Comparison of ENCODE assay signal across 10 cellular contexts in the genomic region with DNA sequence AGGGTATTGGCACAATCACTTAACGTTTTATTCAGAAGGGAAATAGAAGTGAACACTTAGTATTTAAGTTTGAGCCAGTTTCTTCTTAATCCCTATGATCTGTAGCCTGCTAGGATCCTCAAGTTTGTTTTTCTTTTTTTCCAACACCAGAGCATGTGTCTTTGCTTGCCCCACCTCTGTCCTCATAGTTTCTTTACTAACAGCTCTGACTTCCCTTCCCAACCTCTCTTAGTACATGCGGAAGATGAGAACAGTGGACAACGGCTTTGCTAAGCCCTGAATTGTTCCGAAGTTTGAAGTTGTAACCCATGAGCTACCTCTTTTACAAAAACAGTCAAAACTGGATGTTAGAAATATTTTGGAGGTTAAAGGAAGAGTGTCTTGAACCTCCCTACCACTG.
A peak's percentile ranks its signal among the peaks of the same experiment; 100 is the strongest.
DNase-seq lines count a peak whose midpoint lies in the region; ATAC-seq, FAIRE-seq and TF ChIP-seq lines count a peak whose summit lies in the region.
"Had no signal": no experiment of that assay in that cellular context is flagged by ENCODE, and none has a peak within 500 bp of the region (broad histone marks: within the 10 kb centered on the region; RNA-seq: fewer than 3 reads in every experiment).

No MANE protein-coding gene starts in this region.

- H4K20me1 ChIP-seq in astrocyte (ENCODE audit: insufficient read depth, low read length): no peaks in the 10 kb centered on the region
- no peaks in the 10 kb centered on the region for H4K20me1 ChIP-seq in smooth muscle cell (ENCODE audit: low read depth)

- H3K9me3 ChIP-seq in astrocyte (ENCODE audit: insufficient read depth, low read depth, low read length) (no peaks in the 10 kb centered on the region), smooth muscle cell (replicated peaks; ENCODE audit: low read depth) (no peaks in the 10 kb centered on the region)

- H3K27ac Mint-ChIP-seq in astrocyte (ENCODE audit: unreplicated experiment): no peak overlapping the region

- H2AFZ ChIP-seq in astrocyte (ENCODE audit: low read depth, low read length) (no peak overlapping the region), smooth muscle cell (ENCODE audit: low read depth) (peak overlapping the region; percentile 60)

- no peak overlapping the region for H3K27ac ChIP-seq in astrocyte (ENCODE audit: low read depth, low read length)
- no peak overlapping the region for H3K27ac ChIP-seq in smooth muscle cell (ENCODE audit: low read depth)

- H3K27me3 Mint-ChIP-seq in astrocyte (ENCODE audit: low read depth, unreplicated experiment): peaks cover 4% of the 10 kb centered on the region

- H3K79me2 ChIP-seq in astrocyte (ENCODE audit: insufficient read depth, low read length) (no peaks in the 10 kb centered on the region), smooth muscle cell (ENCODE audit: low read depth) (no peaks in the 10 kb centered on the region)

- H3K4me3 Mint-ChIP-seq in astrocyte (ENCODE audit: unreplicated experiment): no peak overlapping the region

- 87% methylated on average over 4 of the region's 4 CpGs for WGBS in smooth muscle cell (ENCODE audit: low lambda C conversion rate)

- no peak overlapping the region for H3K4me3 ChIP-seq in astrocyte (ENCODE audit: insufficient read depth, low read depth, low read length)
- no peak overlapping the region for H3K4me3 ChIP-seq in smooth muscle cell

- no peak for DNase-seq in astrocyte (ENCODE audit: low read depth)
- no peak for DNase-seq in smooth muscle cell (lab: John Stamatoyannopoulos, UW; ENCODE audit: unreplicated experiment)
- DNase-seq in activated CD4-positive, alpha-beta T cell treated with anti-CD3 and anti-CD28 coated beads for 1 hour: no peak
- no peak for DNase-seq in SK-N-DZ (ENCODE audit: low spot score)
- DNase-seq in NCI-H1930 (lab: John Stamatoyannopoulos, UW): no peak
- no peak for DNase-seq in stimulated activated CD4-positive, alpha-beta T cell treated with anti-CD3 and anti-CD28 coated beads, Interleukin-4, amount 100 ng/mL, for 1 hour
- DNase-seq: heart right ventricle had no signal

- FAIRE-seq in astrocyte (lab: Jason Lieb, UNC): no peak
- FAIRE-seq: H1 had no signal

- H3K9ac ChIP-seq in astrocyte (ENCODE audit: low read length) (no peak overlapping the region), smooth muscle cell (ENCODE audit: low read depth) (no peak overlapping the region)

- no peaks in the 10 kb centered on the region for H3K27me3 ChIP-seq in astrocyte (ENCODE audit: insufficient read depth, low read length)
- H3K27me3 ChIP-seq in smooth muscle cell (ENCODE audit: low read depth): no peaks in the 10 kb centered on the region
- H3K27me3 ChIP-seq: heart right ventricle had no signal

- ATAC-seq in GM19397 (IDR thresholded peaks at IDR 0.05; ENCODE audit: unreplicated experiment) (peak; percentile 46), HG03135 (IDR thresholded peaks at IDR 0.05; ENCODE audit: unreplicated experiment) (peak; percentile 46)

- H3K4me2 ChIP-seq in astrocyte (ENCODE audit: low read length): peak overlapping the region; percentile 19
- H3K4me2 ChIP-seq in smooth muscle cell: no peak overlapping the region

- no peak for TF ChIP-seq CTCF in astrocyte (IDR thresholded peaks at IDR 0.05; ENCODE audit: insufficient read depth, low read depth, low read length)
- TF ChIP-seq CTCF in smooth muscle cell (IDR thresholded peaks at IDR 0.05; ENCODE audit: borderline replicate concordance, insufficient read depth, poor library complexity, severe bottlenecking): no peak

- H3K36me3 Mint-ChIP-seq in astrocyte (ENCODE audit: low read depth, unreplicated experiment): no peaks in the 10 kb centered on the region

- no peaks in the 10 kb centered on the region for H3F3A ChIP-seq in smooth muscle cell (ENCODE audit: low read depth)

- H3K36me3 ChIP-seq in astrocyte (ENCODE audit: insufficient read depth, low read length) (no peaks in the 10 kb centered on the region), smooth muscle cell (ENCODE audit: low read depth) (no peaks in the 10 kb centered on the region)
- H3K36me3 ChIP-seq: heart right ventricle had no signal

- H3K4me1 ChIP-seq in astrocyte (ENCODE audit: insufficient read depth, low read length): peaks cover 10% of the 10 kb centered on the region
- no peaks in the 10 kb centered on the region for H3K4me1 ChIP-seq in smooth muscle cell (ENCODE audit: low read depth)

- peaks cover 8% of the 10 kb centered on the region for H3K9me3 Mint-ChIP-seq in astrocyte (ENCODE audit: unreplicated experiment)

- H3K4me1 Mint-ChIP-seq in astrocyte (ENCODE audit: low read depth, unreplicated experiment): peaks cover 5% of the 10 kb centered on the region
